In the genomic region with DNA sequence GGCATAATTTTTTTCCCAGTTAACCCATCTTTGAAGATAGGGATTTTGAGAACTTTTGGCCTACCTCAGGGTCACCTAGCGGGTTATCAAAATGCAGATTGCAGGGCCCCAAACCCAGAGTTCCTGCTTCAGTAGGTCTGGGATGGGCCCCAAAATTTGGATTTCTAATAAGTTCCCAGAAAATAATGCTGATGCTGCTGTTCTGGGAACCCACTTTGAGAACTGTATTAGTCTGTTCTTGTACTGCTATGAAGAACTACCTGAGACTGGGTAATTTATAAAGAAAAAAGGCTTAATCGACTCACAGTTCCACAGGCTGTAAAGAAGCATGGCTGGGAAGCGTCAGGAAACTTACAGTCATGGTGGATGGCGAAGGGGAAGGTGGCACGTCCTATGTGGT, we compare ENCODE assay signal across 27 cellular contexts.
"Had no signal": no experiment of that assay in that cellular context is flagged by ENCODE, and none has a peak within 500 bp of the region (broad histone marks: within the 10 kb centered on the region; RNA-seq: fewer than 3 reads in every experiment).

No MANE protein-coding gene starts in this region.

- H3K27ac Mint-ChIP-seq: progenitor cell of endocrine pancreas; stimulated activated naive B cell treated with anti-CD40 and anti-IgM and Interleukin-4, amounts not matched to agents 10 μg/mL and 1 μg/mL and 100 μg/mL, for 72 hours; stimulated activated naive CD8-positive, alpha-beta T cell treated with anti-CD3 and anti-CD28 coated beads, Interleukin-15, Interleukin-2, amounts not matched to agents 100 ng/mL and 50 ng/mL, for 24 hours had no signal

- H3K4me3 Mint-ChIP-seq: naive thymus-derived CD8-positive, alpha-beta T cell; neural crest cell; stimulated activated naive B cell treated with anti-CD40 and anti-IgM and Interleukin-4, amounts not matched to agents 10 μg/mL and 1 μg/mL and 100 μg/mL, for 72 hours; stimulated activated naive CD8-positive, alpha-beta T cell treated with anti-CD3 and anti-CD28 coated beads, Interleukin-15, Interleukin-2, amounts not matched to agents 100 ng/mL and 50 ng/mL, for 24 hours had no signal

- H3K36me3 Mint-ChIP-seq: stimulated activated naive B cell treated with anti-CD40 and anti-IgM and Interleukin-4, amounts not matched to agents 10 μg/mL and 1 μg/mL and 100 μg/mL, for 72 hours had no signal

- H3K36me3 ChIP-seq: esophagus muscularis mucosa, gastroesophageal sphincter, lower lobe of right lung, neutrophil, pancreas, spleen, thoracic aorta, tibial nerve, upper lobe of right lung, uterus had no signal

- H3K9me3 Mint-ChIP-seq: immature natural killer cell; stimulated activated naive CD8-positive, alpha-beta T cell treated with anti-CD3 and anti-CD28 coated beads, Interleukin-15, Interleukin-2, amounts not matched to agents 100 ng/mL and 50 ng/mL, for 24 hours had no signal

- H3K4me3 ChIP-seq: coronary artery, esophagus muscularis mucosa, gastroesophageal sphincter, lower lobe of right lung, pancreas, skin epidermis, spleen, thoracic aorta, tibial nerve, upper lobe of right lung, uterus had no signal

- H3K9me3 ChIP-seq: esophagus muscularis mucosa, gastroesophageal sphincter, lower lobe of right lung, neutrophil, pancreas, spleen, thoracic aorta, tibial nerve, upper lobe of right lung, uterus had no signal

- ATAC-seq: foreskin keratinocyte; gastroesophageal sphincter; left colon; left ventricle myocardium superior; lower lobe of right lung; naive thymus-derived CD8-positive, alpha-beta T cell; pancreas; upper lobe of right lung had no signal

- H3K27me3 Mint-ChIP-seq: naive thymus-derived CD8-positive, alpha-beta T cell; progenitor cell of endocrine pancreas; stimulated activated naive B cell treated with anti-CD40 and anti-IgM and Interleukin-4, amounts not matched to agents 10 μg/mL and 1 μg/mL and 100 μg/mL, for 72 hours; stimulated activated naive CD8-positive, alpha-beta T cell treated with anti-CD3 and anti-CD28 coated beads, Interleukin-15, Interleukin-2, amounts not matched to agents 100 ng/mL and 50 ng/mL, for 24 hours had no signal

- H3K27ac ChIP-seq: esophagus muscularis mucosa, foreskin keratinocyte, gastroesophageal sphincter, lower lobe of right lung, neutrophil, pancreas, skin epidermis, spleen, thoracic aorta, tibial nerve, upper lobe of right lung, uterus had no signal

- H3K27me3 ChIP-seq: esophagus muscularis mucosa, foreskin keratinocyte, gastroesophageal sphincter, neutrophil, pancreas, spleen, tibial nerve, upper lobe of right lung, uterus had no signal

- DNase-seq: dermis blood vessel endothelial cell; effector memory CD4-positive, alpha-beta T cell; foreskin keratinocyte; hypothalamus; immature natural killer cell; islet precursor cell; kidney glomerular epithelial cell; left colon; left ventricle myocardium superior; lower lobe of right lung; naive thymus-derived CD8-positive, alpha-beta T cell; pancreas; spleen; stimulated activated CD4-positive, alpha-beta T cell treated with anti-CD3 and anti-CD28 coated beads, Interleukin-4, amount 100 ng/mL, for 4 hours; stimulated activated naive B cell treated with anti-CD40 and anti-IgM and Interleukin-4, amounts not matched to agents 10 μg/mL and 1 μg/mL and 100 μg/mL, for 72 hours; upper lobe of right lung; uterus had no signal
